ENCODE assay signal across 13 cellular contexts in the genomic region with DNA sequence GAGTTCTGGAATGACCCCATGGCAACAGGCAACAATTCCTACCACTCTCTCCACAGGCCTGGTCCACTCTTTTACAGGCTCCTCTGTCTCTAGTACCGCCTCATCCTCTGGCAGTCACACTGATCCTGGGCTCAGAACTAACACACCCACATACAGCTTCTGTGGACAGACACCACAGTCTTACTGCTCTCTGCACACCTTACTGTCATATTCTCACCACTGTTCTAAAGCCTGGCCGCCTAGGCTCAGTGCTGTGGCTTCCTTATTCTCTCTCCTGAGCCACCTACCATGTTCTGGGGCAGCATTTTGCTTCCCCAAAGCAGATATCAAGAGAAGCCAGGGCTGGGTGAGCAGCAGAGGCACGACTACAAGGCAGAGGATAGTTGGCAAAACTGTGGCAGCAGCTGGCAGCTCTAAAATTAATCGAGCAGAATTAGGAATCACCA. TPM values are rescaled to one million over a fixed set of nuclear protein-coding genes. Genes with fewer than 3 reads are reported as not detected.
A peak's percentile ranks its signal among the peaks of the same experiment; 100 is the strongest.
DNase-seq lines count a peak whose midpoint lies in the region; ATAC-seq and TF ChIP-seq lines count a peak whose summit lies in the region.
"Had no signal": no experiment of that assay in that cellular context is flagged by ENCODE, and none has a peak within 500 bp of the region (broad histone marks: within the 10 kb centered on the region; RNA-seq: fewer than 3 reads in every experiment).

No MANE protein-coding gene starts in this region.

- no peaks in the 10 kb centered on the region for H3K27me3 Mint-ChIP-seq in activated CD8-positive, alpha-beta memory T cell treated with anti-CD3 and anti-CD28 coated beads, Interleukin-2, amount 10 ng/mL, durations not matched to agents 7 days and 5 days

- H3K4me1 ChIP-seq in cardiac muscle cell (ENCODE audit: low read depth) (no peaks in the 10 kb centered on the region), gastrocnemius medialis (peaks cover 18 to 31% of the 10 kb centered on the region in 2 donors)

- TF ChIP-seq POLR2A in gastrocnemius medialis (IDR thresholded peaks at IDR 0.05), result no peak

- no peak overlapping the region for H3K4me3 Mint-ChIP-seq in activated CD8-positive, alpha-beta memory T cell treated with anti-CD3 and anti-CD28 coated beads, Interleukin-2, amount 10 ng/mL, durations not matched to agents 7 days and 5 days

- peaks cover 48% of the 10 kb centered on the region for H3K36me3 Mint-ChIP-seq in activated CD8-positive, alpha-beta memory T cell treated with anti-CD3 and anti-CD28 coated beads, Interleukin-2, amount 10 ng/mL, durations not matched to agents 7 days and 5 days

- CTCF ChIA-PET in activated CD8-positive, alpha-beta memory T cell treated with anti-CD3 and anti-CD28 coated beads, Interleukin-2, amount 10 ng/mL, durations not matched to agents 7 days and 5 days (lab: Charles Lee), result interaction anchor here (0.8 to 1.9 kb wide), 3 partner anchors 10 to 20 kb away, joined by 3 to 5 read pairs (median 3); no protein-coding TSS in a partner anchor

- TF ChIP-seq CTCF in cardiac muscle cell (IDR thresholded peaks at IDR 0.05; ENCODE audit: low read depth, low read length), result no peak
- TF ChIP-seq CTCF in gastrocnemius medialis (IDR thresholded peaks at IDR 0.05 in 4 of 5, conservative IDR thresholded peaks at IDR 0.05 in 1 of 5), result no peak

- peak overlapping the region; percentile 21 for H3K27ac Mint-ChIP-seq in activated CD8-positive, alpha-beta memory T cell treated with anti-CD3 and anti-CD28 coated beads, Interleukin-2, amount 10 ng/mL, durations not matched to agents 7 days and 5 days

- H3K27me3 ChIP-seq in cardiac muscle cell (no peaks in the 10 kb centered on the region), gastrocnemius medialis (no peaks in the 10 kb centered on the region)
- H3K27me3 ChIP-seq: adrenal gland, tibial artery had no signal

- H3K9me3 ChIP-seq in cardiac muscle cell (ENCODE audit: low read depth), result no peaks in the 10 kb centered on the region
- no peaks in the 10 kb centered on the region for H3K9me3 ChIP-seq in gastrocnemius medialis
- H3K9me3 ChIP-seq: adrenal gland, tibial artery had no signal

- intact Hi-C loops in gastrocnemius medialis (cut with DNase I; ENCODE audit: low total_unique reads), result no loop called here

- no peak for DNase-seq in activated CD8-positive, alpha-beta memory T cell treated with anti-CD3 and anti-CD28 coated beads, Interleukin-2, amount 10 ng/mL, durations not matched to agents 7 days and 5 days
- DNase-seq in activated CD8-positive, alpha-beta memory T cell treated with anti-CD3 and anti-CD28 coated beads, Interleukin-2, amount 50 U/mL, for 4 hours, result no peak
- DNase-seq in cardiac muscle cell (ENCODE audit: low read depth in 1 of 2, low spot score in 1 of 2) (no peak), gastrocnemius medialis (no peak), HuH-7 (ENCODE audit: low spot score) (no peak), NCI-H69 (lab: John Stamatoyannopoulos, UW) (no peak)
- DNase-seq: adrenal gland; DMS79; effector CD8-positive, alpha-beta T cell; NCI-H2081; tibial artery had no signal

- no peaks in the 10 kb centered on the region for H3K9me3 Mint-ChIP-seq in activated CD8-positive, alpha-beta memory T cell treated with anti-CD3 and anti-CD28 coated beads, Interleukin-2, amount 10 ng/mL, durations not matched to agents 7 days and 5 days (ENCODE audit: low read depth)

- no peak for ATAC-seq in activated CD8-positive, alpha-beta memory T cell treated with anti-CD3 and anti-CD28 coated beads, Interleukin-2, amount 10 ng/mL, durations not matched to agents 7 days and 5 days
- ATAC-seq in HG03442 (IDR thresholded peaks at IDR 0.05; ENCODE audit: unreplicated experiment) (peak; percentile 54), gastrocnemius medialis (peak in 1 of 2 donors; percentile 71), GM18520 (IDR thresholded peaks at IDR 0.05; ENCODE audit: unreplicated experiment) (no peak)

- H3K4me3 ChIP-seq in cardiac muscle cell (no peak overlapping the region), gastrocnemius medialis (no peak overlapping the region)
- H3K4me3 ChIP-seq: adrenal gland, tibial artery had no signal

- H3K27ac ChIP-seq in cardiac muscle cell, result peak overlapping the region; percentile 12
- peak overlapping the region; percentile 36 to 70 (median 50) for H3K27ac ChIP-seq in gastrocnemius medialis
- H3K27ac ChIP-seq: adrenal gland, tibial artery had no signal

- in situ Hi-C loops in gastrocnemius medialis (cut with MboI; ENCODE audit: low sequenced_read_pairs in 4 of 4), result no loop called here

- peaks cover 19% of the 10 kb centered on the region for H3K4me1 Mint-ChIP-seq in activated CD8-positive, alpha-beta memory T cell treated with anti-CD3 and anti-CD28 coated beads, Interleukin-2, amount 10 ng/mL, durations not matched to agents 7 days and 5 days

- H3K36me3 ChIP-seq in cardiac muscle cell (no peaks in the 10 kb centered on the region), gastrocnemius medialis (peaks cover 0 to 20% of the 10 kb centered on the region in 2 donors)

RNA-seq across cellular contexts. Expression of a gene that starts 14.8 kb away (rescaled TPM):
- 10 to 100 TPM; 91.0 to 97.0 TPM for total RNA-seq in activated CD8-positive, alpha-beta memory T cell treated with anti-CD3 and anti-CD28 coated beads, Interleukin-2, amount 10 ng/mL, durations not matched to agents 7 days and 5 days
- 27.0 and 30.4 TPM in 2 replicates for total RNA-seq in cardiac muscle cell
- 138 TPM in 2 replicates for polyA plus RNA-seq in cardiac muscle cell
- total RNA-seq in gastrocnemius medialis, result 100 to 1,000 TPM in 2 of 4 donors, 10 to 100 TPM in 2; 67.2 to 116 (median 89.9) TPM

RNA-seq across cellular contexts. Expression of a gene that starts 46.1 kb away (rescaled TPM):
- 10 to 100 TPM; 50.1 to 55.9 TPM for total RNA-seq in activated CD8-positive, alpha-beta memory T cell treated with anti-CD3 and anti-CD28 coated beads, Interleukin-2, amount 10 ng/mL, durations not matched to agents 7 days and 5 days
- 69.1 and 98.2 TPM in 2 replicates for total RNA-seq in cardiac muscle cell
- polyA plus RNA-seq in cardiac muscle cell, result 105 and 130 TPM in 2 replicates
- total RNA-seq in gastrocnemius medialis, result 10 to 100 TPM; 40.4 to 63.8 (median 55.0) TPM
